Comparison of ENCODE assay signal across 14 cellular contexts in the genomic region with DNA sequence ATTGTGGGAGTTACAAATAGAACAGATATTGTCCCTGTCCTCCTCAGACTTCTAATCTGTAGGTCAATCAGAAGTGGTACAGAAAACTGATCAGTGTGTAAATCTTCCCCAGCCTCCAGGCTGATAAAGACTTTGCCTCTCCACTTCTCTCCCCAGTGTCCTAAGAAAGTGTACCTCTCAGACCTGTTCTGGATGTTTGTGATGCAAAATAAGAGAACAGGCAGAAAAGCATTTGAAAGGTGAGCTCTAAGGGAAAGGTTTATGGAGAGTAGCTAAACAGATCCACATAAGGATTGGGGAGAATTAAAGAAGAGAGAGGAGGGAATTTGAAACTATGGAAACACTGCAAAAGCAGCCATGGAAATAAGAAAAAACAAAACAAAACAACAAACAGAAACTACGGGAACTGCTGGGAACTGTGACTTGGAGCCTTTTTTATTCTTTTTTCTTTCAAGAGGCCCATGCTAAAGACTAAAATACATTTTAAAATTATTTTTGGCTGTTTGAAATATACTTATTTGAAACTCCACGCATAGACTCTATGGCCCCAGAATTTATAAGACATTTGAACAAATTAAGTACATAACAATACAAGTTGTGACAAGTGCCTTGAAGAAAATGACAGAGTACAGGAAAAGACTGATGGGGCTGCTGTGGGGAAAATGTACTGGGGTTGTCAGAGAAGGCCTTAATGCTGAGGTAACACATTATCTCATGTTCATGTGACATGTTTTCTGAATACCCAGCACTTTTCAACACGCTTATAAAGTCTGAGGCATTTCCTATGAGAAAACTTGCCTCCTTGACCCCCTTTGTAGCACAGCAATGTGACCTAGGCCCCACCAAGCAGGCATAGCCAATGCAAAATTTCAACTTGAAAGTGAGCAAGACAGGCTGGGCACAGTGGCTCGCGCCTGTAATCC. TPM values are rescaled to one million over a fixed set of nuclear protein-coding genes. Genes with fewer than 3 reads are reported as not detected.
A peak's percentile ranks its signal among the peaks of the same experiment; 100 is the strongest.
DNase-seq lines count a peak whose midpoint lies in the region; ATAC-seq and TF ChIP-seq lines count a peak whose summit lies in the region.
"Had no signal": no experiment of that assay in that cellular context is flagged by ENCODE, and none has a peak within 500 bp of the region (broad histone marks: within the 10 kb centered on the region; RNA-seq: fewer than 3 reads in every experiment).

No MANE protein-coding gene starts in this region.

- H3K27me3 Mint-ChIP-seq in CD8-positive, alpha-beta T cell (ENCODE audit: low read depth), result no peaks in the 10 kb centered on the region
- peaks cover 2% of the 10 kb centered on the region for H3K27me3 Mint-ChIP-seq in endothelial cell (ENCODE audit: unreplicated experiment)
- no peaks in the 10 kb centered on the region for H3K27me3 Mint-ChIP-seq in natural killer cell treated with Interleukin-12 subunit alpha and Interleukin-12 subunit beta and Interleukin-15 and Interleukin-18, amount 100 ng/mL, for 72 hours

- peaks cover 8% of the 10 kb centered on the region for H3K4me1 Mint-ChIP-seq in CD8-positive, alpha-beta T cell (ENCODE audit: low read depth)
- H3K4me1 Mint-ChIP-seq in endothelial cell (ENCODE audit: unreplicated experiment), result peaks cover 18% of the 10 kb centered on the region
- peaks cover 41 to 52% of the 10 kb centered on the region in 2 donors for H3K4me1 Mint-ChIP-seq in natural killer cell treated with Interleukin-12 subunit alpha and Interleukin-12 subunit beta and Interleukin-15 and Interleukin-18, amount 100 ng/mL, for 72 hours (ENCODE audit: low read depth in 2 of 2)

- H3K27ac ChIP-seq in CD8-positive, alpha-beta T cell (ENCODE audit: low read depth, low read length), result no peak overlapping the region
- H3K27ac ChIP-seq: hepatocyte had no signal

- H3K27ac Mint-ChIP-seq in CD8-positive, alpha-beta T cell, result peak overlapping the region; percentile 70
- H3K27ac Mint-ChIP-seq in endothelial cell (ENCODE audit: unreplicated experiment), result peak overlapping the region; percentile 10
- H3K27ac Mint-ChIP-seq in natural killer cell treated with Interleukin-12 subunit alpha and Interleukin-12 subunit beta and Interleukin-15 and Interleukin-18, amount 100 ng/mL, for 72 hours, result peak overlapping the region; percentile 97

- H3K9ac ChIP-seq in NT2/D1 (ENCODE audit: insufficient read length, low read depth), result no peak overlapping the region
- H3K9ac ChIP-seq: SK-N-SH had no signal

- DNase-seq in CD8-positive, alpha-beta T cell, result no peak
- DNase-seq in NT2/D1 (ENCODE audit: low read depth, low spot score) (peak; percentile 56), endothelial cell (ENCODE audit: low spot score) (no peak), retina (no peak), NK-92 (lab: John Stamatoyannopoulos, UW; ENCODE audit: unreplicated experiment) (no peak)
- no peak for DNase-seq in natural killer cell treated with Interleukin-12 subunit alpha and Interleukin-12 subunit beta and Interleukin-15 and Interleukin-18, amount 100 ng/mL, for 72 hours (ENCODE audit: low spot score)
- DNase-seq: activated CD4-positive, alpha-beta T cell treated with anti-CD3 and anti-CD28 coated beads, Interleukin-2, amount 50 U/mL, for 48 hours; C1 segment of cervical spinal cord; effector CD8-positive, alpha-beta T cell; SK-N-SH had no signal

- CTCF ChIA-PET in CD8-positive, alpha-beta T cell (lab: Charles Lee), result interaction anchor here (0.7 kb wide), 1 partner anchor 54 kb away, joined by 3 read pairs; no protein-coding TSS in a partner anchor

- H3K4me3 Mint-ChIP-seq in CD8-positive, alpha-beta T cell, result no peak overlapping the region
- no peak overlapping the region for H3K4me3 Mint-ChIP-seq in endothelial cell (ENCODE audit: unreplicated experiment)
- peak overlapping the region; percentile 57 for H3K4me3 Mint-ChIP-seq in natural killer cell treated with Interleukin-12 subunit alpha and Interleukin-12 subunit beta and Interleukin-15 and Interleukin-18, amount 100 ng/mL, for 72 hours

- no peaks in the 10 kb centered on the region for H3K9me3 ChIP-seq in CD8-positive, alpha-beta T cell (ENCODE audit: low read length)
- no peaks in the 10 kb centered on the region for H3K9me3 ChIP-seq in NT2/D1 (ENCODE audit: insufficient read depth, low read length)
- H3K9me3 ChIP-seq: SK-N-SH had no signal

- peaks cover under 1% of the 10 kb centered on the region for H3K4me1 ChIP-seq in CD8-positive, alpha-beta T cell (ENCODE audit: insufficient read depth, low read length)
- H3K4me1 ChIP-seq in NT2/D1 (ENCODE audit: insufficient read depth, insufficient read length), result peaks cover 7% of the 10 kb centered on the region

- H3K36me3 ChIP-seq in CD8-positive, alpha-beta T cell (ENCODE audit: insufficient read depth, low read length), result peaks cover 3% of the 10 kb centered on the region
- peaks cover 8% of the 10 kb centered on the region for H3K36me3 ChIP-seq in NT2/D1 (ENCODE audit: insufficient read depth, insufficient read length, low read length)

- H3K36me3 Mint-ChIP-seq in CD8-positive, alpha-beta T cell, result peaks cover 46% of the 10 kb centered on the region
- H3K36me3 Mint-ChIP-seq in endothelial cell (ENCODE audit: low read depth, unreplicated experiment), result no peaks in the 10 kb centered on the region
- peaks cover 19% of the 10 kb centered on the region for H3K36me3 Mint-ChIP-seq in natural killer cell treated with Interleukin-12 subunit alpha and Interleukin-12 subunit beta and Interleukin-15 and Interleukin-18, amount 100 ng/mL, for 72 hours

- no peaks in the 10 kb centered on the region for H3K9me3 Mint-ChIP-seq in CD8-positive, alpha-beta T cell
- no peaks in the 10 kb centered on the region for H3K9me3 Mint-ChIP-seq in endothelial cell (ENCODE audit: unreplicated experiment)
- H3K9me3 Mint-ChIP-seq in natural killer cell treated with Interleukin-12 subunit alpha and Interleukin-12 subunit beta and Interleukin-15 and Interleukin-18, amount 100 ng/mL, for 72 hours, result no peaks in the 10 kb centered on the region

- no peak overlapping the region for H3K4me3 ChIP-seq in CD8-positive, alpha-beta T cell (ENCODE audit: low read depth, low read length)
- H3K4me3 ChIP-seq in NT2/D1 (ENCODE audit: insufficient read length, low read depth), result no peak overlapping the region
- H3K4me3 ChIP-seq: hepatocyte, lung had no signal

- H3K27me3 ChIP-seq in CD8-positive, alpha-beta T cell (ENCODE audit: insufficient read depth, low read length), result no peaks in the 10 kb centered on the region
- H3K27me3 ChIP-seq in NT2/D1 (ENCODE audit: insufficient read depth, insufficient read length), result no peaks in the 10 kb centered on the region
- H3K27me3 ChIP-seq: hepatocyte had no signal

- ATAC-seq in CD8-positive, alpha-beta T cell, result no peak
- ATAC-seq in natural killer cell treated with Interleukin-12 subunit alpha and Interleukin-12 subunit beta and Interleukin-15 and Interleukin-18, amount 100 ng/mL, for 72 hours, result no peak
- ATAC-seq in SK-N-SH treated with all-trans-retinoic acid at 6 μM for 48 hours, result no peak; the same call in 1 of the 3 replicates
- ATAC-seq in GM19035 (IDR thresholded peaks at IDR 0.05; ENCODE audit: unreplicated experiment), result no peak

- POLR2A ChIA-PET in CD8-positive, alpha-beta T cell (lab: Charles Lee), result no interaction called here

- intact Hi-C loops in CD8-positive, alpha-beta T cell (cut with DNase I, micrococcal nuclease), result no loop called here

- TF ChIP-seq CTCF in CD8-positive, alpha-beta T cell (IDR thresholded peaks at IDR 0.05), result no peak
- TF ChIP-seq CTCF in endothelial cell (IDR thresholded peaks at IDR 0.05; ENCODE audit: unreplicated experiment), result no peak

TF ChIP-seq in SK-N-SH treated with all-trans-retinoic acid at 6 μM for 48 hours, 23 proteins besides CTCF, POLR2A, EP300 and RAD21 (continues in another document):
- TF ChIP-seq POU6F1 (CRISPR knock-in tag; IDR thresholded peaks at IDR 0.05; ENCODE audit: borderline replicate concordance, low read depth), result no peak
- TF ChIP-seq ZNF8 (CRISPR knock-in tag; IDR thresholded peaks at IDR 0.05), result no peak
- TF ChIP-seq, protein P1, sequence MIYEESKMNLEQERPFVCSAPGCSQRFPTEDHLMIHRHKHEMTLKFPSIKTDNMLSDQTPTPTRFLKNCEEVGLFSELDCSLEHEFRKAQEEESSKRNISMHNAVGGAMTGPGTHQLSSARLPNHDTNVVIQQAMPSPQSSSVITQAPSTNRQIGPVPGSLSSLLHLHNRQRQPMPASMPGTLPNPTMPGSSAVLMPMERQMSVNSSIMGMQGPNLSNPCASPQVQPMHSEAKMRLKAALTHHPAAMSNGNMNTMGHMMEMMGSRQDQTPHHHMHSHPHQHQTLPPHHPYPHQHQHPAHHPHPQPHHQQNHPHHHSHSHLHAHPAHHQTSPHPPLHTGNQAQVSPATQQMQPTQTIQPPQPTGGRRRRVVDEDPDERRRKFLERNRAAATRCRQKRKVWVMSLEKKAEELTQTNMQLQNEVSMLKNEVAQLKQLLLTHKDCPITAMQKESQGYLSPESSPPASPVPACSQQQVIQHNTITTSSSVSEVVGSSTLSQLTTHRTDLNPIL (CRISPR knock-in tag; IDR thresholded peaks at IDR 0.05; ENCODE audit: low read depth), result no peak

RNA-seq across cellular contexts. Expression of gene TRAF5, which starts 51.2 kb away (rescaled TPM):
- total RNA-seq in CD8-positive, alpha-beta T cell, result 10 to 100 TPM; 20.5 to 24.0 TPM
- 14.5 TPM for total RNA-seq in endothelial cell (ENCODE audit: unreplicated experiment)
- 10 to 100 TPM; 27.8 to 46.7 TPM for total RNA-seq in natural killer cell treated with Interleukin-12 subunit alpha and Interleukin-12 subunit beta and Interleukin-15 and Interleukin-18, amount 100 ng/mL, for 72 hours

Comparison
In these comparisons a context has a peak if more than half of its experiments do, and no peak if none do; other contexts are left out.
1. H3K27ac Mint-ChIP-seq: peak in every context shown above with its lines; median percentile 97 in natural killer cell treated with Interleukin-12 subunit alpha and Interleukin-12 subunit beta and Interleukin-15 and Interleukin-18, amount 100 ng/mL, for 72 hours; 70 in CD8-positive, alpha-beta T cell; 10 in endothelial cell.